16 cellular contexts compared by ENCODE assay signal in the genomic region with DNA sequence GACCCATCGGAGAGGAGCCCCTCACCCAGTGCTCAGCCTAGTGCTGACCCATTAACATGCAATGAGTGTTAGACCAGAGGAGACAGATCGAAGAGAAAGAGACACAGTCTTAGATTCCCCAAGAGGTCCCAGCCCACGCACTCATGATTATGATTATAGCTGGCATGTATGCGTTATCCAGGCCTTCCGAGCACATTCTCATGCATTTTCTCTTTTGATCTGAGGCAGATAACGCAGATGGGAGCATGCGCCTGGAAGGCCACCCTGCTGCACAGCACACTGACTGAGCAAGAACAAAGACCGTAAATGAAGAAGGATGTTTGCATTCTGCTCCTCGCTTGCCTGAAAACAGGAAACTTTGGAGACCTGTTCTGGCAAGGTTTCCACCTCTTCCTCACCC.
DNase-seq lines count a peak whose midpoint lies in the region; ATAC-seq and TF ChIP-seq lines count a peak whose summit lies in the region.
"Had no signal": no experiment of that assay in that cellular context is flagged by ENCODE, and none has a peak within 500 bp of the region (broad histone marks: within the 10 kb centered on the region; RNA-seq: fewer than 3 reads in every experiment).

No MANE protein-coding gene starts in this region.

- peaks cover 4% of the 10 kb centered on the region for H3K36me3 Mint-ChIP-seq in progenitor cell of endocrine pancreas (ENCODE audit: insufficient read depth)
- H3K36me3 Mint-ChIP-seq: CD4-positive, alpha-beta memory T cell had no signal

- H3K4me1 Mint-ChIP-seq in progenitor cell of endocrine pancreas (ENCODE audit: low read depth) = peaks cover 10% of the 10 kb centered on the region
- H3K4me1 Mint-ChIP-seq: CD4-positive, alpha-beta memory T cell had no signal

- DNase-seq in NCI-H146 treated with DMSO at 0.1 percent for 48 hours (lab: John Stamatoyannopoulos, UW; ENCODE audit: unreplicated experiment) (peak; percentile 23), SK-N-DZ (ENCODE audit: low spot score) (peak; percentile 87), caudate nucleus (lab: John Stamatoyannopoulos, UW) (peak in 8 of 61 donors; percentile 7 to 19 (median 14)), pons (ENCODE audit: low spot score) (peak; percentile 35), progenitor cell of endocrine pancreas (ENCODE audit: low spot score, unreplicated experiment) (no peak)
- DNase-seq in stimulated activated CD4-positive, alpha-beta T cell treated with anti-CD3 and anti-CD28 coated beads, Interleukin-2, amount 100 ng/mL, for 24 hours = no peak
- DNase-seq: BE2C; CD4-positive, alpha-beta memory T cell; HCEC 1CT; IMR-90; NCI-H1417; NCI-H748 treated with DMSO at 0.1 percent for 48 hours; Peyer's patch; SHP77 had no signal

- peak overlapping the region; percentile 89 for H3K27ac ChIP-seq in caudate nucleus (ENCODE audit: low read depth, low read length)
- H3K27ac ChIP-seq: Peyer's patch had no signal

- H3K9me3 Mint-ChIP-seq in progenitor cell of endocrine pancreas (ENCODE audit: low read depth) = peaks cover 7% of the 10 kb centered on the region

- H3K27me3 Mint-ChIP-seq in progenitor cell of endocrine pancreas = peaks cover 27% of the 10 kb centered on the region

- no peak overlapping the region for H3K4me3 Mint-ChIP-seq in progenitor cell of endocrine pancreas (ENCODE audit: low read depth)
- H3K4me3 Mint-ChIP-seq: CD4-positive, alpha-beta memory T cell had no signal

- H3K27ac Mint-ChIP-seq in progenitor cell of endocrine pancreas = no peak overlapping the region
- H3K27ac Mint-ChIP-seq: CD4-positive, alpha-beta memory T cell had no signal

- ATAC-seq in GM21381 (IDR thresholded peaks at IDR 0.05; ENCODE audit: unreplicated experiment) (no peak), GM19467 (IDR thresholded peaks at IDR 0.05; ENCODE audit: unreplicated experiment) (no peak)

- TF ChIP-seq CTCF in progenitor cell of endocrine pancreas (IDR thresholded peaks at IDR 0.05; ENCODE audit: unreplicated experiment) = no peak

Comparison
In these comparisons a context has a peak if more than half of its experiments do, and no peak if none do; other contexts are left out.
1. DNase-seq: peak in NCI-H146 treated with DMSO at 0.1 percent for 48 hours (single experiment), SK-N-DZ (single experiment) and pons (single experiment); none in progenitor cell of endocrine pancreas (single experiment) and stimulated activated CD4-positive, alpha-beta T cell treated with anti-CD3 and anti-CD28 coated beads, Interleukin-2, amount 100 ng/mL, for 24 hours (0 of 2).